8 cellular contexts compared by ENCODE assay signal in genomic region chr19:36420961-36421748, GRCh38. TPM values are rescaled to one million over a fixed set of nuclear protein-coding genes. Genes with fewer than 3 reads are reported as not detected.
DNase-seq lines count a peak whose midpoint lies in the region; ATAC-seq and TF ChIP-seq lines count a peak whose summit lies in the region.

No MANE protein-coding gene starts in this region.

- H3K4me1 ChIP-seq in GM23338 (ENCODE audit: insufficient read depth) (peaks cover 9% of the 10 kb centered on the region), ascending aorta (peaks cover 0 to 7% of the 10 kb centered on the region in 2 donors), iPS DF 6.9 (ENCODE audit: control insufficient read depth, insufficient read depth, low read length) (peaks cover 1% of the 10 kb centered on the region; the same call in 1 of the 2 replicates)

- peaks cover 16% of the 10 kb centered on the region; the same call in 2 of the 3 replicates for H3K4me1 Mint-ChIP-seq in GM23338

- H3K4me3 ChIP-seq in GM23338 = peak overlapping the region; percentile 76
- H3K4me3 ChIP-seq in ascending aorta = peak overlapping the region; percentile 51 to 75
- H3K4me3 ChIP-seq in iPS DF 6.9 (ENCODE audit: low read length) = peak overlapping the region; percentile 46; the same call in 1 of the 2 replicates
- peak overlapping the region; percentile 13 to 42 (median 29) for H3K4me3 ChIP-seq in skin epidermis

- peak; percentile 76 for DNase-seq in GM23338 (ENCODE audit: low spot score)
- DNase-seq in ascending aorta (ENCODE audit: low spot score in 2 of 2) = no peak
- no peak for DNase-seq in iPS DF 6.9 (ENCODE audit: low read depth, low spot score)
- no peak for DNase-seq in HCEC 1CT
- no peak for DNase-seq in HT-29 (ENCODE audit: low spot score)

- H3K4me3 Mint-ChIP-seq in GM23338 = peak overlapping the region; percentile 75

- H3K9me3 ChIP-seq in ascending aorta = no peaks in the 10 kb centered on the region
- H3K9me3 ChIP-seq in iPS DF 6.9 (ENCODE audit: control insufficient read depth, insufficient read depth, low read length) = no peaks in the 10 kb centered on the region

- H2AFZ ChIP-seq in GM23338 = peak overlapping the region; percentile 96

- no peaks in the 10 kb centered on the region; the same call in 1 of the 2 replicates for H4K20me1 ChIP-seq in GM23338 (replicated peaks; ENCODE audit: insufficient read depth)

- WGBS in iPS DF 6.9 (ENCODE audit: insufficient coverage, insufficient read length) = no CpG with 5 or more reads among the region's 61 CpGs

- H3K9me2 ChIP-seq in GM23338 (ENCODE audit: insufficient read depth) = peaks cover 3% of the 10 kb centered on the region; the same call in 1 of the 2 replicates

- ATAC-seq in GM23338 = peak; percentile 53
- ATAC-seq in HG03457 (IDR thresholded peaks at IDR 0.05; ENCODE audit: unreplicated experiment) = no peak
- ATAC-seq in HG03139 (IDR thresholded peaks at IDR 0.05; ENCODE audit: unreplicated experiment) = no peak

- peaks cover 5% of the 10 kb centered on the region; the same call in 1 of the 3 replicates for H3K36me3 Mint-ChIP-seq in GM23338 (ENCODE audit: low read depth)

- intact Hi-C loops in ascending aorta (cut with DNase I) = no loop called here

- H3K27me3 ChIP-seq in GM23338 (ENCODE audit: insufficient read depth) = peaks cover 48% of the 10 kb centered on the region
- no peaks in the 10 kb centered on the region for H3K27me3 ChIP-seq in ascending aorta
- peaks cover 3% of the 10 kb centered on the region for H3K27me3 ChIP-seq in iPS DF 6.9 (ENCODE audit: control insufficient read depth, insufficient read depth, low read length)

- peaks cover 37% of the 10 kb centered on the region for H3K27me3 Mint-ChIP-seq in GM23338 (ENCODE audit: insufficient read depth, low read depth, poor library complexity)

- H3K27ac Mint-ChIP-seq in GM23338 = no peak overlapping the region

- TF ChIP-seq CTCF in GM23338 (conservative IDR thresholded peaks at IDR 0.05; ENCODE audit: low read depth in 2 of 2) (peak in 1 of 2 experiments; percentile 35; a peak in 2 of 4 replicates), ascending aorta (IDR thresholded peaks at IDR 0.05) (peak in 1 of 3 experiments; percentile 11)

- peaks cover 19% of the 10 kb centered on the region for H3K79me2 ChIP-seq in GM23338 (replicated peaks; ENCODE audit: insufficient read depth)

- H3F3A ChIP-seq in GM23338 (replicated peaks; ENCODE audit: low read depth) = no peaks in the 10 kb centered on the region; the same call in 1 of the 2 replicates

- peak overlapping the region; percentile 86 for H3K4me2 ChIP-seq in GM23338

- H3K9me3 Mint-ChIP-seq in GM23338 = no peaks in the 10 kb centered on the region

- H3K27ac ChIP-seq in GM23338 (ENCODE audit: low read depth) (no peak overlapping the region), ascending aorta (peak overlapping the region in 1 of 2 donors; percentile 71), iPS DF 6.9 (ENCODE audit: low read length) (no peak overlapping the region), skin epidermis (no peak overlapping the region)

- no peaks in the 10 kb centered on the region for H3K36me3 ChIP-seq in GM23338 (ENCODE audit: insufficient read depth)
- H3K36me3 ChIP-seq in ascending aorta = no peaks in the 10 kb centered on the region
- H3K36me3 ChIP-seq in iPS DF 6.9 (ENCODE audit: control insufficient read depth, insufficient read depth, low read length) = no peaks in the 10 kb centered on the region

TF ChIP-seq in GM23338, 12 proteins besides CTCF, POLR2A, EP300 and RAD21 (continues in another document):
- TF ChIP-seq ZNF331 (CRISPR knock-in tag; IDR thresholded peaks at IDR 0.05; ENCODE audit: low read depth) (no peak), ZNF462 (CRISPR knock-in tag; IDR thresholded peaks at IDR 0.05) (no peak), EZH2phosphoT487 (IDR thresholded peaks at IDR 0.05; ENCODE audit: unreplicated experiment) (no peak), CREB1 (CRISPR knock-in tag; IDR thresholded peaks at IDR 0.05; ENCODE audit: low read depth) (no peak), NANOG (IDR thresholded peaks at IDR 0.05; ENCODE audit: borderline replicate concordance) (no peak), ETS1 (IDR thresholded peaks at IDR 0.05) (no peak), JUNB (IDR thresholded peaks at IDR 0.05; ENCODE audit: unreplicated experiment) (no peak), POLR2AphosphoS5 (IDR thresholded peaks at IDR 0.05; ENCODE audit: low read depth) (no peak), ZNF114 (CRISPR knock-in tag; IDR thresholded peaks at IDR 0.05) (no peak), EZH2 (IDR thresholded peaks at IDR 0.05; ENCODE audit: low read depth, unreplicated experiment) (no peak)

RNA-seq across cellular contexts. Expression of gene ZFP82, which starts 2.7 kb away (rescaled TPM):
- total RNA-seq in GM23338 (2014; rRNA removed; shearing (Covaris generic)) = 17.1 and 21.2 TPM in 2 replicates
- polyA plus RNA-seq in GM23338 (2016; fragmentation: Nextera tagmentation; extraction: Ambion mirVana) = 10.8 and 16.8 TPM in 2 replicates
- 1.3 TPM for total RNA-seq in ascending aorta
- total RNA-seq in HT-29 (2014; rRNA removed; shearing (Covaris generic)) = not detected in 2 replicates

RNA-seq across cellular contexts. Expression of gene ZFP14, which starts 42.2 kb away (rescaled TPM):
- 9.5 and 10.4 TPM in 2 replicates for total RNA-seq in GM23338 (2014; rRNA removed; shearing (Covaris generic))
- 8.6 and 9.0 TPM in 2 replicates for polyA plus RNA-seq in GM23338 (2016; fragmentation: Nextera tagmentation; extraction: Ambion mirVana)
- total RNA-seq in ascending aorta = 1.2 TPM
- total RNA-seq in HT-29 (2014; rRNA removed; shearing (Covaris generic)) = 0.08 TPM in 2 replicates
